ENCODE assay signal across 8 cellular contexts in the genomic region with DNA sequence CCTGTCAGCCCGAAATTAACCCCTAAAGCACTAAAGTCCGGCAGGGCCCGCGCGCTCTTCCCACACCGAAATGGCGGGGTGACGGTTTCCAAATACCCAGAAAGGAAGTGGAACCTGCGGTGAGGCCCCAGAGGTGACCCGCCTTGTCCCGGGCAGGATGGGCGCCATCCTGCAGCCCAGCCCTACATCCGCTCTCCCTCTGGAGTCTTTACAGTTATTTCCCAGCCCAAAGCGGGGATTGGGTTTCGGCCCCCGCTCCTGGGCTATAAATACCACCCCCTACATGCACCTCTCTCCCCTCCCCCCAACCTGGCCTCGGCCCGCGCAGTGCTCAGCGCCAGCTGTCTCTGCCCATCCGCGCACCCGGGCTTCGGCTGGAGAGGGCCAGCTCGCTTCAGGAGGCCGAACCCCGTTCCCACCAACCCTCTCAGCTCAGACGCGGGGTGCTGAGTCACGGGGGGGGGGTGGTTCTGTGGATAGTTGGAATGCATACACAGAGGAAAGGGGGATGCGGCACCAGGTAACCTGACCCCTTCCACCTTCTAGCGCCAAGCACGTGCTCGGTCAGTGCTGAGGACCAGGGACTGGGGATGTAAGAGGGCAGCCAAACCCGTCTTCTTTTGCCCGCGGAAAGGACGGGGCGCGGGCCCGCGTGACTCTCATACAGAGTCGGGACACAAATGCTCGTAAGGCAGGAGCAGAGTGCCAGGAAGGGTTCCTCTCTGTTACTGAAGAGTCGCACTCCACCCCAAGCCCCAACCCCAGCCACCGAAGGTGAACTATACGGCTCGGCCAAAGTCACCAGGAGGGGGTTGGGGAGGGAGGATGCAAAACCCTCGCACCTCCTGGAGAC.
DNase-seq lines count a peak whose midpoint lies in the region; ATAC-seq and TF ChIP-seq lines count a peak whose summit lies in the region.

A gene (plus strand): TSS at position 344 of the 853 bp plus-strand sequence. CDS start 165 bp downstream, at position 509.

- H3K36me3 ChIP-seq in RWPE2 (ENCODE audit: low read depth) = peaks cover 29% of the 10 kb centered on the region

- H3K4me1 ChIP-seq in RWPE2 (ENCODE audit: insufficient read depth, poor library complexity, severe bottlenecking) = peaks cover 40% of the 10 kb centered on the region

- peak; percentile 65 for DNase-seq in NK-92 treated with Interleukin-12 subunit alpha and Interleukin-12 subunit beta, amount 100 ng/mL, for 24 hours (lab: John Stamatoyannopoulos, UW)
- no peak for DNase-seq in NK-92 (lab: John Stamatoyannopoulos, UW; ENCODE audit: unreplicated experiment)
- DNase-seq in RWPE2 (ENCODE audit: low spot score) = peak; percentile 64
- DNase-seq in amniotic epithelial cell (ENCODE audit: low read depth) = peak; percentile 40
- peak; percentile 28 for DNase-seq in hepatic stellate cell (ENCODE audit: low spot score)
- DNase-seq in retinal pigment epithelial cell (ENCODE audit: low read depth) = no peak
- DNase-seq in DMS153 (lab: John Stamatoyannopoulos, UW) = no peak

- peak within 1 kb of the TSS; percentile 97 for H3K27ac ChIP-seq in RWPE2 (ENCODE audit: poor library complexity, severe bottlenecking)

- H3K4me3 ChIP-seq in RWPE2 (ENCODE audit: severe bottlenecking) = peak within 1 kb of the TSS; percentile 67
- H3K4me3 ChIP-seq in retinal pigment epithelial cell (ENCODE audit: low read length) = peak within 1 kb of the TSS; percentile 58

- ATAC-seq in HG03095 (IDR thresholded peaks at IDR 0.05; ENCODE audit: unreplicated experiment) (peak; percentile 22), RWPE2 (ENCODE audit: low read depth) (peak; percentile 33)

- no peaks in the 10 kb centered on the region for H3K9me3 ChIP-seq in RWPE2 (ENCODE audit: severe bottlenecking)

- TF ChIP-seq CTCF in RWPE2 (IDR thresholded peaks at IDR 0.05; ENCODE audit: poor library complexity, severe bottlenecking) (no peak), retinal pigment epithelial cell (conservative IDR thresholded peaks at IDR 0.05; ENCODE audit: low read depth, low read length) (no peak)

- H3K27me3 ChIP-seq in RWPE2 (ENCODE audit: insufficient read depth, poor library complexity, severe bottlenecking) = no peaks in the 10 kb centered on the region

Comparison
In these comparisons a context has a peak if more than half of its experiments do, and no peak if none do; other contexts are left out.
1. DNase-seq: peak in NK-92 treated with Interleukin-12 subunit alpha and Interleukin-12 subunit beta, amount 100 ng/mL, for 24 hours (single experiment), RWPE2 (single experiment), amniotic epithelial cell (single experiment) and hepatic stellate cell (single experiment); none in NK-92 (single experiment), retinal pigment epithelial cell (single experiment) and DMS153 (single experiment).